Comparison of ENCODE assay signal across 21 cellular contexts in genomic region chr17:40173778-40174135, GRCh38.
"Had no signal": no experiment of that assay in that cellular context is flagged by ENCODE, and none has a peak within 500 bp of the region (broad histone marks: within the 10 kb centered on the region; RNA-seq: fewer than 3 reads in every experiment).

No MANE protein-coding gene starts in this region.

- ATAC-seq: Right ventricle myocardium inferior, SK-N-SH treated with all-trans-retinoic acid at 6 μM for 48 hours had no signal

- H3K9me3 ChIP-seq: SJCRH30 had no signal

- H3K4me3 ChIP-seq: SJCRH30 had no signal

- DNase-seq: KBM-7, NCI-H1048, NCI-H1105, NCI-H1417, NCI-H1436 treated with DMSO at 0.1 percent for 48 hours, NCI-H1694, NCI-H187 treated with DMSO at 0.1 percent for 48 hours, NCI-H2081 treated with DMSO at 0.1 percent for 48 hours, NCI-H2171, NCI-H226, NCI-H446, NCI-H510A, NCI-H524 treated with DMSO at 0.1 percent for 48 hours, NCI-H69, NCI-H774, SHP77 treated with DMSO at 0.1 percent for 48 hours, SJCRH30 had no signal

- FAIRE-seq: HTR-8/SVneo had no signal

- H3K27me3 ChIP-seq: SJCRH30 had no signal

- H3K27ac ChIP-seq: HL-60, SJCRH30 had no signal
